In genomic region chr16:56932588-56933265, GRCh38 we compare ENCODE assay signal across 7 cellular contexts. TPM values are rescaled to one million over a fixed set of nuclear protein-coding genes. Genes with fewer than 3 reads are reported as not detected.
DNase-seq lines count a peak whose midpoint lies in the region; ATAC-seq and TF ChIP-seq lines count a peak whose summit lies in the region.

No MANE protein-coding gene starts in this region.

- 3% methylated on average over 5 of the region's 26 CpGs; no CpG with 5 or more reads in 1 of the 2 donors for WGBS in gastroesophageal sphincter (ENCODE audit: low coverage in 1 of 2), 2 donors

- DNase-seq in GM12864 (ENCODE audit: low read depth) (no peak), Panc1 (ENCODE audit: low read depth, low spot score) (peak; percentile 38), neural progenitor cell (ENCODE audit: low spot score) (peak; percentile 69), vagina (ENCODE audit: extremely low spot score in 2 of 2) (peak in 1 of 2 donors; percentile 97)
- DNase-seq in activated naive CD4-positive, alpha-beta T cell treated with anti-CD3 and anti-CD28 coated beads, Interleukin-2, amount 50 U/mL, for 72 hours (ENCODE audit: low spot score in 2 of 2) = peak; percentile 56 to 69

- peaks cover 0 to 5% of the 10 kb centered on the region in 2 donors for H3K9me3 Mint-ChIP-seq in activated naive CD4-positive, alpha-beta T cell treated with anti-CD3 and anti-CD28 coated beads, Interleukin-2, amount 50 U/mL, for 72 hours
- H3K9me3 Mint-ChIP-seq in neural progenitor cell = no peaks in the 10 kb centered on the region

- peak overlapping the region; percentile 92 for H3K4me2 ChIP-seq in neural progenitor cell

- H3K27ac ChIP-seq in Panc1 (ENCODE audit: low read length) (peak overlapping the region; percentile 78), gastroesophageal sphincter (peak overlapping the region; percentile 94 to 100 (median 99)), neural progenitor cell (peak overlapping the region; percentile 92), vagina (peak overlapping the region; percentile 100)

- H3K9me3 ChIP-seq in Panc1 (ENCODE audit: control insufficient read depth, insufficient read depth, low read depth, low read length) (no peaks in the 10 kb centered on the region), gastroesophageal sphincter (no peaks in the 10 kb centered on the region), neural progenitor cell (ENCODE audit: low read depth) (no peaks in the 10 kb centered on the region), vagina (no peaks in the 10 kb centered on the region)

- H3K27me3 ChIP-seq in Panc1 (ENCODE audit: control insufficient read depth, insufficient read depth, low read length) (no peaks in the 10 kb centered on the region), gastroesophageal sphincter (no peaks in the 10 kb centered on the region), neural progenitor cell (no peaks in the 10 kb centered on the region), vagina (no peaks in the 10 kb centered on the region)

- ATAC-seq in HG03442 (IDR thresholded peaks at IDR 0.05; ENCODE audit: unreplicated experiment) (peak; percentile 19), Panc1 (peak; percentile 64), gastroesophageal sphincter (peak; percentile 69)
- peak; percentile 1 to 30 for ATAC-seq in activated naive CD4-positive, alpha-beta T cell treated with anti-CD3 and anti-CD28 coated beads, Interleukin-2, amount 50 U/mL, for 72 hours

- no peak for TF ChIP-seq EP300 in gastroesophageal sphincter (IDR thresholded peaks at IDR 0.05)

- TF ChIP-seq CTCF in GM12864 (IDR thresholded peaks at IDR 0.05; ENCODE audit: low read depth, low read length, missing control alignments) = no peak
- no peak for TF ChIP-seq CTCF in Panc1 (IDR thresholded peaks at IDR 0.05)
- peak in 3 of 4 experiments; percentile 4 to 33 (median 4) for TF ChIP-seq CTCF in gastroesophageal sphincter (IDR thresholded peaks at IDR 0.05)
- TF ChIP-seq CTCF in neural progenitor cell (IDR thresholded peaks at IDR 0.05) = no peak
- TF ChIP-seq CTCF in vagina (IDR thresholded peaks at IDR 0.05) = no peak

- BruUV-seq in Panc1 (replicated peaks; lab: Mats Ljungman, UMichigan) = no TSS peak

- POLR2A ChIA-PET in Panc1 (lab: Charles Lee) = interaction anchor here (0.7 kb wide), 1 partner anchor 860 kb away, joined by 6 read pairs; no protein-coding TSS in a partner anchor

- peak overlapping the region; percentile 99 for H3K27ac Mint-ChIP-seq in activated naive CD4-positive, alpha-beta T cell treated with anti-CD3 and anti-CD28 coated beads, Interleukin-2, amount 50 U/mL, for 72 hours
- peak overlapping the region; percentile 90 for H3K27ac Mint-ChIP-seq in neural progenitor cell

- peak overlapping the region; percentile 92 for H3K4me3 ChIP-seq in GM12864 (ENCODE audit: low read depth, low read length)
- peak overlapping the region; percentile 91 to 95 for H3K4me3 ChIP-seq in Panc1 (ENCODE audit: low read depth in 2 of 2, low read length in 2 of 2)
- H3K4me3 ChIP-seq in gastroesophageal sphincter = peak overlapping the region; percentile 92 to 100
- H3K4me3 ChIP-seq in neural progenitor cell = peak overlapping the region; percentile 95
- peak overlapping the region; percentile 82 to 96 for H3K4me3 ChIP-seq in vagina

- peaks cover 9% of the 10 kb centered on the region for H3F3A ChIP-seq in neural progenitor cell (ENCODE audit: low read depth)

- in situ Hi-C loops in Panc1 (cut with HindIII; ENCODE audit: low pct_unique_long_range_greater_than_20kb, low sequenced_read_pairs) = no loop called here

- TF ChIP-seq POLR2A in gastroesophageal sphincter (IDR thresholded peaks at IDR 0.05) (peak; percentile 49 to 55), vagina (IDR thresholded peaks at IDR 0.05) (no peak)

- H3K4me1 ChIP-seq in Panc1 (ENCODE audit: control insufficient read depth, insufficient read depth, low read length) (peaks cover 4% of the 10 kb centered on the region), gastroesophageal sphincter (peaks cover 5 to 56% (median 20%) of the 10 kb centered on the region in 3 donors), neural progenitor cell (peaks cover 26% of the 10 kb centered on the region), vagina (peaks cover 43% of the 10 kb centered on the region)

- peak overlapping the region; percentile 96 for H3K9ac ChIP-seq in neural progenitor cell

- H3K4me3 Mint-ChIP-seq in neural progenitor cell = peak overlapping the region; percentile 98

- peak overlapping the region; percentile 85 for H2AFZ ChIP-seq in neural progenitor cell (replicated peaks)

- no peaks in the 10 kb centered on the region for H3K27me3 Mint-ChIP-seq in neural progenitor cell (ENCODE audit: insufficient read depth, low read depth)

- H3K79me2 ChIP-seq in neural progenitor cell (ENCODE audit: low read depth) = peaks cover 28% of the 10 kb centered on the region

- H4K20me1 ChIP-seq in neural progenitor cell (ENCODE audit: low read depth) = peaks cover 12% of the 10 kb centered on the region

- H3K36me3 ChIP-seq in Panc1 (ENCODE audit: control insufficient read depth, insufficient read depth, low read length) (peaks cover 21% of the 10 kb centered on the region), gastroesophageal sphincter (peaks cover 4 to 28% of the 10 kb centered on the region in 2 donors), neural progenitor cell (no peaks in the 10 kb centered on the region), vagina (peaks cover 0 to 30% of the 10 kb centered on the region in 2 donors)

- CTCF ChIA-PET in Panc1 (lab: Charles Lee) = no interaction called here

- peaks cover 25% of the 10 kb centered on the region for H3K4me1 Mint-ChIP-seq in neural progenitor cell

- intact Hi-C loops in Panc1 (cut with micrococcal nuclease; ENCODE audit: unreplicated experiment) (loop anchor here (10.0 kb wide), 1 partner anchor 58 kb away; no protein-coding TSS in a partner anchor), vagina (cut with DNase I) (loop anchor here (5.0 to 10.0 kb wide), 2 partner anchors 55 to 68 kb away; partner anchors contain the start of genes NLRC5 and SLC12A3)

- H3K36me3 Mint-ChIP-seq in activated naive CD4-positive, alpha-beta T cell treated with anti-CD3 and anti-CD28 coated beads, Interleukin-2, amount 50 U/mL, for 72 hours = peaks cover 21 to 54% of the 10 kb centered on the region in 2 donors
- H3K36me3 Mint-ChIP-seq in neural progenitor cell = peaks cover 10% of the 10 kb centered on the region

RNA-seq across cellular contexts. Expression of gene HERPUD1, which starts 0.8 kb away (rescaled TPM):
- total RNA-seq in Panc1 (2021; ENCODE audit: unreplicated experiment) (45.2 TPM), gastroesophageal sphincter (10 to 100 TPM; 41.2 to 87.5 (median 79.1) TPM), neural progenitor cell (ENCODE audit: low replicate concordance) (16.1 and 18.1 TPM in 2 replicates), vagina (97.7 TPM)
- 32.4 TPM for polyA plus RNA-seq in Panc1 (2012; ENCODE audit: insufficient read length)
- total RNA-seq in activated naive CD4-positive, alpha-beta T cell treated with anti-CD3 and anti-CD28 coated beads, Interleukin-2, amount 50 U/mL, for 72 hours = 100 to 1,000 TPM; 146 to 175 TPM

RNA-seq across cellular contexts. Expression of gene CETP, which starts 29.0 kb away (rescaled TPM):
- not detected for total RNA-seq in Panc1 (2021; ENCODE audit: unreplicated experiment)
- not detected for polyA plus RNA-seq in Panc1 (2012; ENCODE audit: insufficient read length)
- total RNA-seq in activated naive CD4-positive, alpha-beta T cell treated with anti-CD3 and anti-CD28 coated beads, Interleukin-2, amount 50 U/mL, for 72 hours = not detected
- 1 to 10 TPM in 1 of 4 donors, not detected in 3; 1.6 TPM for total RNA-seq in gastroesophageal sphincter
- 0.28 TPM in 1 of 2 replicates, not detected in the other for total RNA-seq in neural progenitor cell (ENCODE audit: low replicate concordance)
- not detected for total RNA-seq in vagina

RNA-seq across cellular contexts. Expression of gene NLRC5, which starts 56.6 kb away (rescaled TPM):
- 8.8 TPM for total RNA-seq in Panc1 (2021; ENCODE audit: unreplicated experiment)
- polyA plus RNA-seq in Panc1 (2012; ENCODE audit: insufficient read length) = 3.6 TPM
- 100 to 1,000 TPM; 231 to 254 TPM for total RNA-seq in activated naive CD4-positive, alpha-beta T cell treated with anti-CD3 and anti-CD28 coated beads, Interleukin-2, amount 50 U/mL, for 72 hours
- total RNA-seq in gastroesophageal sphincter = 10 to 100 TPM; 11.1 to 39.7 (median 16.3) TPM
- not detected in 2 replicates for total RNA-seq in neural progenitor cell (ENCODE audit: low replicate concordance)
- total RNA-seq in vagina = 114 TPM

Comparison
In these comparisons a context has a peak if more than half of its experiments do, and no peak if none do; other contexts are left out.
1. CTCF ChIP-seq: peak in gastroesophageal sphincter (3 of 4); none in GM12864 (single experiment), Panc1 (single experiment), neural progenitor cell (single experiment) and vagina (0 of 3).
2. ATAC-seq: peak in every context shown above with its lines; median percentile 69 in gastroesophageal sphincter; 64 in Panc1; 19 in HG03442; 16 in activated naive CD4-positive, alpha-beta T cell treated with anti-CD3 and anti-CD28 coated beads, Interleukin-2, amount 50 U/mL, for 72 hours.
3. POLR2A ChIP-seq: peak in gastroesophageal sphincter (2 of 2); none in vagina (0 of 2).
4. Peak in every context shown above with its lines, with median percentiles within 50 percentile points of each other: H3K4me3 ChIP-seq and H3K27ac ChIP-seq.